ENCODE assay signal across 1 cellular context in the genomic region with DNA sequence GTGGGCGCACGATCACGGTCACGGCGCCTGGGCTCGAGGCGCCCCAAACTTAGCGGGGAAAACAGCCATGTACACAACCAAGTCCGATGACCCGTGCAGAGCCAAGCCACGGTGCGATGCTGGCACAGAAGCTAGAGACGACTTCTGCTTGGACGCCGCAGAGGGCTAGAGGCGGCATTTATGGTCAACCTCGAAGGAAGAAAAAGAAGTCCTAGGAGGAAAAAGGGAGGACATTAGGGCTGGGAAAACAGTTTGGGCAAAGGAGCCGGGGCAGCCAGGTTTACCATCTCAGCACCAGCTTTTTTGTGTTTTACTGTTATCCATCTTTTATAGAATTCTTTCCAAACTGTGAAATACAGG.
TF ChIP-seq lines count a peak whose summit lies in the region.

No MANE protein-coding gene starts in this region.

TF ChIP-seq in GM12878, 131 proteins besides CTCF, POLR2A, EP300 and RAD21:
- TF ChIP-seq PAX5 (IDR thresholded peaks at IDR 0.05; ENCODE audit: borderline replicate concordance, low read depth, low read length) (peak; percentile 59; the same call in 1 of the 2 replicates), LARP7 (IDR thresholded peaks at IDR 0.05) (0 out of 2 replicates have a peak, but pooled peaks have one; percentile 37), MTA3 (IDR thresholded peaks at IDR 0.05; ENCODE audit: borderline replicate concordance, low read length) (no peak), BHLHE40 (IDR thresholded peaks at IDR 0.05; ENCODE audit: borderline replicate concordance in 1 of 2, low read depth in 2 of 2, low read length in 1 of 2) (peak; percentile 23 to 40; a peak in 3 of 4 replicates)
- TF ChIP-seq, protein P1, sequence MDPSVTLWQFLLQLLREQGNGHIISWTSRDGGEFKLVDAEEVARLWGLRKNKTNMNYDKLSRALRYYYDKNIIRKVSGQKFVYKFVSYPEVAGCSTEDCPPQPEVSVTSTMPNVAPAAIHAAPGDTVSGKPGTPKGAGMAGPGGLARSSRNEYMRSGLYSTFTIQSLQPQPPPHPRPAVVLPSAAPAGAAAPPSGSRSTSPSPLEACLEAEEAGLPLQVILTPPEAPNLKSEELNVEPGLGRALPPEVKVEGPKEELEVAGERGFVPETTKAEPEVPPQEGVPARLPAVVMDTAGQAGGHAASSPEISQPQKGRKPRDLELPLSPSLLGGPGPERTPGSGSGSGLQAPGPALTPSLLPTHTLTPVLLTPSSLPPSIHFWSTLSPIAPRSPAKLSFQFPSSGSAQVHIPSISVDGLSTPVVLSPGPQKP (IDR thresholded peaks at IDR 0.05; ENCODE audit: low read depth, low read length) = 0 out of 2 replicates have a peak, but pooled peaks have one; percentile 19
